ENCODE assay signal across 1 cellular context in the genomic region with DNA sequence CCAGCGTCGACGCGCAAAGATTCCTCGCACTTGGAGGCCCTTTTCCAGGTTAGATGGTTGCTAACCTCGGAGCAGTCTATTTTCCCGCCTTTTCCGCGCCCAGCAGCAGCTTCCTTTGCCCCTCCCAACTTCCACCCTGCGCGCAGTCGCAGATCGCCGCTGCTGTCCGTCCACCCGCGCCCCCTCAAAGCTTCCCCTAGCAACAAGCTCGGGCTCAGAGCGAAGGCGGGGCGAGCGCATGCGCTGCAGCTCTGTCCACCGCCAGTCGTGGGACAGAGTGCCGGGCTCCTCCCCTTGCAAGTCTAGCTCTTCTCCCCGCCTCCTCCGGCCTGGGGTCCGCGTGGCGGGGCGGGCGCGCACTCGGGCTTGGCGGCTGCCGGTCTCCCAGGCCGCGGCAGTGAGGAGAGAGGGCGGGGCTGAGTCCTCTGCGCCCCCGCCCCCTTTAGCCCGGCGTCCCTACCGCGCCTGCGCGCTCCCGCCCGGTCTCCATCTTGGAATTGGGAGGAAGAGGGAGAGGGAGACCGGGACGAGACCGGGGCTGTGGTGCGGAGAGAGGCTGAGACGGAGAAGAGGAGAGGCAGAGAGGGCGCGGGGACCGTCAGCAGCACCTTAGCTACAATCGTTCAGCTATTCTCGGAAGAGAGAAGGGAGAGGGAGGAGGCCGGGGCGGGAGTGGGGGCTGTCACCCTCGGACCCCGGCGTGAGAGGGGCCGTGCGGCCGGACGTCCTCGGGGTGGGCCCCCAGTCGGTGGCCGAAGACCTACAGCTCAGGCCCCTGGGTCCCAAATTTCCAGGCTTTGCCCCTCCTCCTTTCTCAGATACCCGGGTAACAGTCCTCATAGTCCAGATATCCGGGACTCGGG.
TF ChIP-seq lines count a peak whose summit lies in the region.

Gene TAOK2 (plus strand): TSS at position 485 of the 863 bp plus-strand sequence. CDS start 3,905 bp downstream, outside the sequence.

TF ChIP-seq in HepG2, 621 proteins besides CTCF, POLR2A, EP300 and RAD21 (continued from another document and continues in another):
- TF ChIP-seq, protein P1, sequence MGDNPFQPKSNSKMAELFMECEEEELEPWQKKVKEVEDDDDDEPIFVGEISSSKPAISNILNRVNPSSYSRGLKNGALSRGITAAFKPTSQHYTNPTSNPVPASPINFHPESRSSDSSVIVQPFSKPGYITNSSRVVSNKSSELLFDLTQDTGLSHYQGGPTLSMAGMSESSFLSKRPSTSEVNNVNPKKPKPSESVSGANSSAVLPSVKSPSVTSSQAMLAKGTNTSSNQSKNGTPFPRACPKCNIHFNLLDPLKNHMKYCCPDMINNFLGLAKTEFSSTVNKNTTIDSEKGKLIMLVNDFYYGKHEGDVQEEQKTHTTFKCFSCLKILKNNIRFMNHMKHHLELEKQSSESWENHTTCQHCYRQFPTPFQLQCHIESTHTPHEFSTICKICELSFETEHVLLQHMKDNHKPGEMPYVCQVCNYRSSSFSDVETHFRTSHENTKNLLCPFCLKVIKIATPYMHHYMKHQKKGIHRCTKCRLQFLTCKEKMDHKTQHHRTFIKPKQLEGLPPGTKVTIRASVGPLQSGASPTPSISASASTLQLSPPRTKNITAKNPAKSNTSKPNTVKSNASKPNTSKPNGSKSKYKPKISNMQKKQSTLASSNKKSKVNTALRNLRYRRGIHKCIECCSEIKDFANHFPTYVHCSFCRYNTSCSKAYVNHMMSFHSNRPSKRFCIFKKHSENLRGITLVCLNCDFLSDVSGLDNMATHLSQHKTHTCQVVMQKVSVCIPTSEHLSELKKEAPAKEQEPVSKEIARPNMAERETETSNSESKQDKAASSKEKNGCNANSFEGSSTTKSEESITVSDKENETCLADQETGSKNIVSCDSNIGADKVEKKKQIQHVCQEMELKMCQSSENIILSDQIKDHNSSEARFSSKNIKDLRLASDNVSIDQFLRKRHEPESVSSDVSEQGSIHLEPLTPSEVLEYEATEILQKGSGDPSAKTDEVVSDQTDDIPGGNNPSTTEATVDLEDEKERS (CRISPR knock-in tag; IDR thresholded peaks at IDR 0.05), result no peak; the same call in none of the 2 replicates
- TF ChIP-seq ZZZ3 (CRISPR knock-in tag; IDR thresholded peaks at IDR 0.05; ENCODE audit: borderline replicate concordance), result peak; percentile 49; the same call in 1 of the 2 replicates
- TF ChIP-seq CCAR2 (optimal IDR thresholded peaks at IDR 0.05; ENCODE audit: low read depth, low read length), result no peak
- no peak for TF ChIP-seq ZNF34 (CRISPR knock-in tag; IDR thresholded peaks at IDR 0.05; ENCODE audit: borderline replicate concordance)
- TF ChIP-seq, protein P2, sequence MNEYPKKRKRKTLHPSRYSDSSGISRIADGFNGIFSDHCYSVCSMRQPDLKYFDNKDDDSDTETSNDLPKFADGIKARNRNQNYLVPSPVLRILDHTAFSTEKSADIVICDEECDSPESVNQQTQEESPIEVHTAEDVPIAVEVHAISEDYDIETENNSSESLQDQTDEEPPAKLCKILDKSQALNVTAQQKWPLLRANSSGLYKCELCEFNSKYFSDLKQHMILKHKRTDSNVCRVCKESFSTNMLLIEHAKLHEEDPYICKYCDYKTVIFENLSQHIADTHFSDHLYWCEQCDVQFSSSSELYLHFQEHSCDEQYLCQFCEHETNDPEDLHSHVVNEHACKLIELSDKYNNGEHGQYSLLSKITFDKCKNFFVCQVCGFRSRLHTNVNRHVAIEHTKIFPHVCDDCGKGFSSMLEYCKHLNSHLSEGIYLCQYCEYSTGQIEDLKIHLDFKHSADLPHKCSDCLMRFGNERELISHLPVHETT (CRISPR knock-in tag; conservative IDR thresholded peaks at IDR 0.05), result peak; percentile 76; the same call in 1 of the 2 replicates
- TF ChIP-seq ZNF281 (CRISPR knock-in tag; IDR thresholded peaks at IDR 0.05; ENCODE audit: borderline replicate concordance), result no peak
- TF ChIP-seq ZBTB42 (CRISPR knock-in tag; IDR thresholded peaks at IDR 0.05), result no peak
- TF ChIP-seq ZNF343 (CRISPR knock-in tag; IDR thresholded peaks at IDR 0.05), result peak; percentile 93
- peak; percentile 53; the same call in 1 of the 2 replicates for TF ChIP-seq NR2C2 (CRISPR knock-in tag; IDR thresholded peaks at IDR 0.05; ENCODE audit: borderline replicate concordance)
- 0 out of 2 replicates have a peak, but pooled peaks have one; percentile 60 for TF ChIP-seq MIER2 (CRISPR knock-in tag; IDR thresholded peaks at IDR 0.05)
- TF ChIP-seq ZNF557 (CRISPR knock-in tag; IDR thresholded peaks at IDR 0.05), result peak; percentile 97
- peak; percentile 85; the same call in 1 of the 2 replicates for TF ChIP-seq TARDBP (CRISPR knock-in tag; IDR thresholded peaks at IDR 0.05)
- no peak for TF ChIP-seq ZNF432 (CRISPR knock-in tag; IDR thresholded peaks at IDR 0.05; ENCODE audit: borderline replicate concordance)
- peak; percentile 37; the same call in 1 of the 2 replicates for TF ChIP-seq ZBTB7A (CRISPR knock-in tag; IDR thresholded peaks at IDR 0.05)
- TF ChIP-seq ZNF879 (CRISPR knock-in tag; IDR thresholded peaks at IDR 0.05), result peak; percentile 95
- peak; percentile 94; the same call in 1 of the 2 replicates for TF ChIP-seq ZNF709 (CRISPR knock-in tag; IDR thresholded peaks at IDR 0.05)
- peak; percentile 72 to 78; a peak in 3 of 4 replicates for TF ChIP-seq HMGXB4 (CRISPR knock-in tag; IDR thresholded peaks at IDR 0.05; ENCODE audit: borderline replicate concordance in 1 of 2, low read depth in 1 of 2)
- TF ChIP-seq NBN (conservative IDR thresholded peaks at IDR 0.05), result no peak
- peak; percentile 82 for TF ChIP-seq ZNF598 (CRISPR knock-in tag; IDR thresholded peaks at IDR 0.05; ENCODE audit: borderline replicate concordance)
- TF ChIP-seq ZNF274 (CRISPR knock-in tag; IDR thresholded peaks at IDR 0.05), result peak; percentile 75; the same call in 1 of the 2 replicates
- no peak; the same call in 1 of the 2 replicates for TF ChIP-seq FOXO1 (CRISPR knock-in tag; IDR thresholded peaks at IDR 0.05)
- TF ChIP-seq NR2F2 (IDR thresholded peaks at IDR 0.05; ENCODE audit: borderline replicate concordance, low read depth), result no peak
- no peak for TF ChIP-seq SMARCC2 (IDR thresholded peaks at IDR 0.05)
- no peak for TF ChIP-seq DDIT3 (CRISPR knock-in tag; IDR thresholded peaks at IDR 0.05)
- TF ChIP-seq KDM4B (CRISPR knock-in tag; IDR thresholded peaks at IDR 0.05), result no peak
- peak; percentile 80; the same call in 1 of the 2 replicates for TF ChIP-seq ESRRA (CRISPR knock-in tag; IDR thresholded peaks at IDR 0.05; ENCODE audit: low read depth)
- no peak for TF ChIP-seq KLF11 (CRISPR knock-in tag; IDR thresholded peaks at IDR 0.05)
- TF ChIP-seq ZFP41 (CRISPR knock-in tag; IDR thresholded peaks at IDR 0.05; ENCODE audit: borderline replicate concordance), result no peak; the same call in 1 of the 2 replicates
- TF ChIP-seq, protein P3, sequence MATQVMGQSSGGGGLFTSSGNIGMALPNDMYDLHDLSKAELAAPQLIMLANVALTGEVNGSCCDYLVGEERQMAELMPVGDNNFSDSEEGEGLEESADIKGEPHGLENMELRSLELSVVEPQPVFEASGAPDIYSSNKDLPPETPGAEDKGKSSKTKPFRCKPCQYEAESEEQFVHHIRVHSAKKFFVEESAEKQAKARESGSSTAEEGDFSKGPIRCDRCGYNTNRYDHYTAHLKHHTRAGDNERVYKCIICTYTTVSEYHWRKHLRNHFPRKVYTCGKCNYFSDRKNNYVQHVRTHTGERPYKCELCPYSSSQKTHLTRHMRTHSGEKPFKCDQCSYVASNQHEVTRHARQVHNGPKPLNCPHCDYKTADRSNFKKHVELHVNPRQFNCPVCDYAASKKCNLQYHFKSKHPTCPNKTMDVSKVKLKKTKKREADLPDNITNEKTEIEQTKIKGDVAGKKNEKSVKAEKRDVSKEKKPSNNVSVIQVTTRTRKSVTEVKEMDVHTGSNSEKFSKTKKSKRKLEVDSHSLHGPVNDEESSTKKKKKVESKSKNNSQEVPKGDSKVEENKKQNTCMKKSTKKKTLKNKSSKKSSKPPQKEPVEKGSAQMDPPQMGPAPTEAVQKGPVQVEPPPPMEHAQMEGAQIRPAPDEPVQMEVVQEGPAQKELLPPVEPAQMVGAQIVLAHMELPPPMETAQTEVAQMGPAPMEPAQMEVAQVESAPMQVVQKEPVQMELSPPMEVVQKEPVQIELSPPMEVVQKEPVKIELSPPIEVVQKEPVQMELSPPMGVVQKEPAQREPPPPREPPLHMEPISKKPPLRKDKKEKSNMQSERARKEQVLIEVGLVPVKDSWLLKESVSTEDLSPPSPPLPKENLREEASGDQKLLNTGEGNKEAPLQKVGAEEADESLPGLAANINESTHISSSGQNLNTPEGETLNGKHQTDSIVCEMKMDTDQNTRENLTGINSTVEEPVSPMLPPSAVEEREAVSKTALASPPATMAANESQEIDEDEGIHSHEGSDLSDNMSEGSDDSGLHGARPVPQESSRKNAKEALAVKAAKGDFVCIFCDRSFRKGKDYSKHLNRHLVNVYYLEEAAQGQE (IDR thresholded peaks at IDR 0.05; ENCODE audit: borderline replicate concordance in 1 of 2, low read depth in 1 of 2, low read length in 2 of 2), result peak in 1 of 2 experiments; percentile 36; a peak in 1 of 4 replicates
- no peak for TF ChIP-seq NFE2L2 (IDR thresholded peaks at IDR 0.05; ENCODE audit: low read length)
- peak; percentile 96 for TF ChIP-seq DR1 (CRISPR knock-in tag; IDR thresholded peaks at IDR 0.05)
- TF ChIP-seq MXD3 (CRISPR knock-in tag; IDR thresholded peaks at IDR 0.05), result peak; percentile 89
- TF ChIP-seq SAP130 (CRISPR knock-in tag; IDR thresholded peaks at IDR 0.05; ENCODE audit: low read depth), result peak; percentile 99
- peak; percentile 66 for TF ChIP-seq HNRNPLL (IDR thresholded peaks at IDR 0.05; ENCODE audit: low read depth, low read length, poor library complexity, severe bottlenecking)
- peak; percentile 81 for TF ChIP-seq RBM22 (optimal IDR thresholded peaks at IDR 0.05; ENCODE audit: low read length)
- peak; percentile 90 for TF ChIP-seq TAF15 (IDR thresholded peaks at IDR 0.05; ENCODE audit: low read depth, low read length, poor library complexity, severe bottlenecking)
- TF ChIP-seq DRAP1 (CRISPR knock-in tag; IDR thresholded peaks at IDR 0.05), result peak; percentile 87
- no peak for TF ChIP-seq RORA (CRISPR knock-in tag; IDR thresholded peaks at IDR 0.05)
- peak; percentile 75 for TF ChIP-seq ZNF710 (CRISPR knock-in tag; IDR thresholded peaks at IDR 0.05; ENCODE audit: borderline replicate concordance)
- no peak for TF ChIP-seq ZFAT (CRISPR knock-in tag; conservative IDR thresholded peaks at IDR 0.05)
